In genomic region chr5:116372931-116373597, GRCh38 we compare ENCODE assay signal across 1 cellular context.
TF ChIP-seq lines count a peak whose summit lies in the region.

No MANE protein-coding gene starts in this region.

TF ChIP-seq in GM12878, 131 proteins besides CTCF, POLR2A, EP300 and RAD21 (continued from another document):
- TF ChIP-seq SMARCA5 (IDR thresholded peaks at IDR 0.05) (0 out of 2 replicates have a peak, but pooled peaks have one; percentile 33), MYC (IDR thresholded peaks at IDR 0.05; ENCODE audit: insufficient read depth, insufficient read length, insufficient replicate concordance, low read length, severe bottlenecking) (no peak), NR2C2 (IDR thresholded peaks at IDR 0.05; ENCODE audit: borderline replicate concordance, control insufficient read depth, insufficient read length, low read depth) (no peak), RELB (IDR thresholded peaks at IDR 0.05; ENCODE audit: low read depth) (peak; percentile 35; the same call in 1 of the 2 replicates), TARDBP (IDR thresholded peaks at IDR 0.05; ENCODE audit: borderline replicate concordance) (no peak), IRF4 (IDR thresholded peaks at IDR 0.05; ENCODE audit: low read depth, low read length) (no peak), WRNIP1 (IDR thresholded peaks at IDR 0.05; ENCODE audit: borderline replicate concordance, low read depth, low read length) (no peak), ZNF24 (IDR thresholded peaks at IDR 0.05) (peak; percentile 14; the same call in 1 of the 2 replicates), SMAD1 (IDR thresholded peaks at IDR 0.05; ENCODE audit: low read depth, partially characterized antibody) (no peak), TCF12 (IDR thresholded peaks at IDR 0.05; ENCODE audit: low read depth, low read length) (no peak), CBX3 (IDR thresholded peaks at IDR 0.05; ENCODE audit: borderline replicate concordance, low read depth) (no peak), PRDM15 (CRISPR knock-in tag; IDR thresholded peaks at IDR 0.05) (no peak), GABPA (IDR thresholded peaks at IDR 0.05; ENCODE audit: low read depth) (no peak), SKIL (IDR thresholded peaks at IDR 0.05; ENCODE audit: low read depth, poor library complexity, severe bottlenecking) (no peak), RUNX3 (IDR thresholded peaks at IDR 0.05; ENCODE audit: low read length) (no peak), SUPT20H (IDR thresholded peaks at IDR 0.05; ENCODE audit: borderline replicate concordance, control insufficient read depth, low read depth, low read length) (no peak), MEF2A (IDR thresholded peaks at IDR 0.05; ENCODE audit: insufficient read depth, low read depth, low read length) (no peak), SPI1 (IDR thresholded peaks at IDR 0.05; ENCODE audit: borderline replicate concordance, insufficient read depth, low read depth, low read length) (no peak), IKZF1 (conservative IDR thresholded peaks at IDR 0.05) (peak; percentile 83), MAX (IDR thresholded peaks at IDR 0.05; ENCODE audit: low read depth, low read length) (no peak), FOXK2 (IDR thresholded peaks at IDR 0.05) (no peak), ATF7 (IDR thresholded peaks at IDR 0.05; ENCODE audit: low read depth) (peak; percentile 71), BMI1 (IDR thresholded peaks at IDR 0.05; ENCODE audit: borderline replicate concordance) (peak; percentile 48; the same call in 1 of the 2 replicates), NFXL1 (IDR thresholded peaks at IDR 0.05; ENCODE audit: borderline replicate concordance) (no peak), MEF2B (IDR thresholded peaks at IDR 0.05; ENCODE audit: partially characterized antibody, poor library complexity, severe bottlenecking) (peak; percentile 54), TCF3 (IDR thresholded peaks at IDR 0.05; ENCODE audit: borderline replicate concordance, insufficient read depth, low read depth, low read length) (no peak), JUND (IDR thresholded peaks at IDR 0.05; ENCODE audit: low read depth, low read length) (no peak), CEBPB (IDR thresholded peaks at IDR 0.05; ENCODE audit: borderline replicate concordance in 1 of 2, low read depth in 2 of 2, low read length in 2 of 2) (no peak), CHD1 (IDR thresholded peaks at IDR 0.05; ENCODE audit: low read depth, low read length) (no peak), YBX1 (IDR thresholded peaks at IDR 0.05) (no peak), ASH2L (IDR thresholded peaks at IDR 0.05; ENCODE audit: borderline replicate concordance, low read depth) (no peak), BACH1 (IDR thresholded peaks at IDR 0.05; ENCODE audit: borderline replicate concordance) (no peak), MTA2 (IDR thresholded peaks at IDR 0.05; ENCODE audit: low read depth) (peak; percentile 88), ZZZ3 (IDR thresholded peaks at IDR 0.05; ENCODE audit: control insufficient read depth, insufficient read length, low read depth) (no peak), DPF2 (IDR thresholded peaks at IDR 0.05) (peak; percentile 87; the same call in 1 of the 2 replicates), YY1 (IDR thresholded peaks at IDR 0.05; ENCODE audit: low read depth, low read length) (no peak), NR2C1 (IDR thresholded peaks at IDR 0.05) (no peak), SP1 (IDR thresholded peaks at IDR 0.05; ENCODE audit: low read depth, low read length) (no peak), ZNF622 (IDR thresholded peaks at IDR 0.05) (no peak), ZNF217 (IDR thresholded peaks at IDR 0.05) (no peak), PML (IDR thresholded peaks at IDR 0.05; ENCODE audit: low read length) (no peak)
- TF ChIP-seq, protein P1, sequence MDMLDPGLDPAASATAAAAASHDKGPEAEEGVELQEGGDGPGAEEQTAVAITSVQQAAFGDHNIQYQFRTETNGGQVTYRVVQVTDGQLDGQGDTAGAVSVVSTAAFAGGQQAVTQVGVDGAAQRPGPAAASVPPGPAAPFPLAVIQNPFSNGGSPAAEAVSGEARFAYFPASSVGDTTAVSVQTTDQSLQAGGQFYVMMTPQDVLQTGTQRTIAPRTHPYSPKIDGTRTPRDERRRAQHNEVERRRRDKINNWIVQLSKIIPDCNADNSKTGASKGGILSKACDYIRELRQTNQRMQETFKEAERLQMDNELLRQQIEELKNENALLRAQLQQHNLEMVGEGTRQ (IDR thresholded peaks at IDR 0.05; ENCODE audit: borderline replicate concordance, low read depth, low read length), result no peak
- TF ChIP-seq, protein P2, sequence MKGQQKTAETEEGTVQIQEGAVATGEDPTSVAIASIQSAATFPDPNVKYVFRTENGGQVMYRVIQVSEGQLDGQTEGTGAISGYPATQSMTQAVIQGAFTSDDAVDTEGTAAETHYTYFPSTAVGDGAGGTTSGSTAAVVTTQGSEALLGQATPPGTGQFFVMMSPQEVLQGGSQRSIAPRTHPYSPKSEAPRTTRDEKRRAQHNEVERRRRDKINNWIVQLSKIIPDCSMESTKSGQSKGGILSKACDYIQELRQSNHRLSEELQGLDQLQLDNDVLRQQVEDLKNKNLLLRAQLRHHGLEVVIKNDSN (IDR thresholded peaks at IDR 0.05; ENCODE audit: borderline replicate concordance, extremely low read length, insufficient read depth, low read depth, low read length), result no peak
- TF ChIP-seq, protein P3, sequence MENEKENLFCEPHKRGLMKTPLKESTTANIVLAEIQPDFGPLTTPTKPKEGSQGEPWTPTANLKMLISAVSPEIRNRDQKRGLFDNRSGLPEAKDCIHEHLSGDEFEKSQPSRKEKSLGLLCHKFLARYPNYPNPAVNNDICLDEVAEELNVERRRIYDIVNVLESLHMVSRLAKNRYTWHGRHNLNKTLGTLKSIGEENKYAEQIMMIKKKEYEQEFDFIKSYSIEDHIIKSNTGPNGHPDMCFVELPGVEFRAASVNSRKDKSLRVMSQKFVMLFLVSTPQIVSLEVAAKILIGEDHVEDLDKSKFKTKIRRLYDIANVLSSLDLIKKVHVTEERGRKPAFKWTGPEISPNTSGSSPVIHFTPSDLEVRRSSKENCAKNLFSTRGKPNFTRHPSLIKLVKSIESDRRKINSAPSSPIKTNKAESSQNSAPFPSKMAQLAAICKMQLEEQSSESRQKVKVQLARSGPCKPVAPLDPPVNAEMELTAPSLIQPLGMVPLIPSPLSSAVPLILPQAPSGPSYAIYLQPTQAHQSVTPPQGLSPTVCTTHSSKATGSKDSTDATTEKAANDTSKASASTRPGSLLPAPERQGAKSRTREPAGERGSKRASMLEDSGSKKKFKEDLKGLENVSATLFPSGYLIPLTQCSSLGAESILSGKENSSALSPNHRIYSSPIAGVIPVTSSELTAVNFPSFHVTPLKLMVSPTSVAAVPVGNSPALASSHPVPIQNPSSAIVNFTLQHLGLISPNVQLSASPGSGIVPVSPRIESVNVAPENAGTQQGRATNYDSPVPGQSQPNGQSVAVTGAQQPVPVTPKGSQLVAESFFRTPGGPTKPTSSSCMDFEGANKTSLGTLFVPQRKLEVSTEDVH (IDR thresholded peaks at IDR 0.05; ENCODE audit: low read depth, partially characterized antibody), result no peak
- TF ChIP-seq, protein P4, sequence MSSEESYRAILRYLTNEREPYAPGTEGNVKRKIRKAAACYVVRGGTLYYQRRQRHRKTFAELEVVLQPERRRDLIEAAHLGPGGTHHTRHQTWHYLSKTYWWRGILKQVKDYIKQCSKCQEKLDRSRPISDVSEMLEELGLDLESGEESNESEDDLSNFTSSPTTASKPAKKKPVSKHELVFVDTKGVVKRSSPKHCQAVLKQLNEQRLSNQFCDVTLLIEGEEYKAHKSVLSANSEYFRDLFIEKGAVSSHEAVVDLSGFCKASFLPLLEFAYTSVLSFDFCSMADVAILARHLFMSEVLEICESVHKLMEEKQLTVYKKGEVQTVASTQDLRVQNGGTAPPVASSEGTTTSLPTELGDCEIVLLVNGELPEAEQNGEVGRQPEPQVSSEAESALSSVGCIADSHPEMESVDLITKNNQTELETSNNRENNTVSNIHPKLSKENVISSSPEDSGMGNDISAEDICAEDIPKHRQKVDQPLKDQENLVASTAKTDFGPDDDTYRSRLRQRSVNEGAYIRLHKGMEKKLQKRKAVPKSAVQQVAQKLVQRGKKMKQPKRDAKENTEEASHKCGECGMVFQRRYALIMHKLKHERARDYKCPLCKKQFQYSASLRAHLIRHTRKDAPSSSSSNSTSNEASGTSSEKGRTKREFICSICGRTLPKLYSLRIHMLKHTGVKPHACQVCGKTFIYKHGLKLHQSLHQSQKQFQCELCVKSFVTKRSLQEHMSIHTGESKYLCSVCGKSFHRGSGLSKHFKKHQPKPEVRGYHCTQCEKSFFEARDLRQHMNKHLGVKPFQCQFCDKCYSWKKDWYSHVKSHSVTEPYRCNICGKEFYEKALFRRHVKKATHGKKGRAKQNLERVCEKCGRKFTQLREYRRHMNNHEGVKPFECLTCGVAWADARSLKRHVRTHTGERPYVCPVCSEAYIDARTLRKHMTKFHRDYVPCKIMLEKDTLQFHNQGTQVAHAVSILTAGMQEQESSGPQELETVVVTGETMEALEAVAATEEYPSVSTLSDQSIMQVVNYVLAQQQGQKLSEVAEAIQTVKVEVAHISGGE (CRISPR knock-in tag; IDR thresholded peaks at IDR 0.05), result no peak
- TF ChIP-seq, protein P5, sequence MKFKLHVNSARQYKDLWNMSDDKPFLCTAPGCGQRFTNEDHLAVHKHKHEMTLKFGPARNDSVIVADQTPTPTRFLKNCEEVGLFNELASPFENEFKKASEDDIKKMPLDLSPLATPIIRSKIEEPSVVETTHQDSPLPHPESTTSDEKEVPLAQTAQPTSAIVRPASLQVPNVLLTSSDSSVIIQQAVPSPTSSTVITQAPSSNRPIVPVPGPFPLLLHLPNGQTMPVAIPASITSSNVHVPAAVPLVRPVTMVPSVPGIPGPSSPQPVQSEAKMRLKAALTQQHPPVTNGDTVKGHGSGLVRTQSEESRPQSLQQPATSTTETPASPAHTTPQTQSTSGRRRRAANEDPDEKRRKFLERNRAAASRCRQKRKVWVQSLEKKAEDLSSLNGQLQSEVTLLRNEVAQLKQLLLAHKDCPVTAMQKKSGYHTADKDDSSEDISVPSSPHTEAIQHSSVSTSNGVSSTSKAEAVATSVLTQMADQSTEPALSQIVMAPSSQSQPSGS (IDR thresholded peaks at IDR 0.05; ENCODE audit: low read length), result no peak
